In the genomic region with DNA sequence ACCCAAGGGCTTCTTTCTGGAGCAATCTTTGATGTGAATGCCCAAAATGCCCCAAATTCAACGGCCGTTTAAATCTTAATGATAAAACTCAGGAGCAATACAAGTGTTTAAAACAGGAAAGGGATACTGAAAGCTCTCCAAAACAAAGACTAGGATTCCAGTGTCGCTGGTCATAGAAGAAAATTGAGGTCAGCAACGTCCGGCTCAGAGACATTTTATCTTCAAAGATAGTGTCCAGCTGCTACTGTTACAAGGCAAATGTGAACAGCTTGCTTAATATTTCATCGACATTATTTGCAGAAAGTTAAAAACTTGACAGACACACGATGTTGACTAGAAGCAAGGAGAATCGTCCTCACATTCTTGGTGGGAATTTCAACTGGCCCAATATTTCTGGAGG, we compare ENCODE assay signal across 1 cellular context.
TF ChIP-seq lines count a peak whose summit lies in the region.

No MANE protein-coding gene starts in this region.

TF ChIP-seq in HepG2, 621 proteins besides CTCF, POLR2A, EP300 and RAD21 (continued from another document):
- no peak for TF ChIP-seq MBD4 (IDR thresholded peaks at IDR 0.05; ENCODE audit: borderline replicate concordance, low read length)
